In the genomic region with DNA sequence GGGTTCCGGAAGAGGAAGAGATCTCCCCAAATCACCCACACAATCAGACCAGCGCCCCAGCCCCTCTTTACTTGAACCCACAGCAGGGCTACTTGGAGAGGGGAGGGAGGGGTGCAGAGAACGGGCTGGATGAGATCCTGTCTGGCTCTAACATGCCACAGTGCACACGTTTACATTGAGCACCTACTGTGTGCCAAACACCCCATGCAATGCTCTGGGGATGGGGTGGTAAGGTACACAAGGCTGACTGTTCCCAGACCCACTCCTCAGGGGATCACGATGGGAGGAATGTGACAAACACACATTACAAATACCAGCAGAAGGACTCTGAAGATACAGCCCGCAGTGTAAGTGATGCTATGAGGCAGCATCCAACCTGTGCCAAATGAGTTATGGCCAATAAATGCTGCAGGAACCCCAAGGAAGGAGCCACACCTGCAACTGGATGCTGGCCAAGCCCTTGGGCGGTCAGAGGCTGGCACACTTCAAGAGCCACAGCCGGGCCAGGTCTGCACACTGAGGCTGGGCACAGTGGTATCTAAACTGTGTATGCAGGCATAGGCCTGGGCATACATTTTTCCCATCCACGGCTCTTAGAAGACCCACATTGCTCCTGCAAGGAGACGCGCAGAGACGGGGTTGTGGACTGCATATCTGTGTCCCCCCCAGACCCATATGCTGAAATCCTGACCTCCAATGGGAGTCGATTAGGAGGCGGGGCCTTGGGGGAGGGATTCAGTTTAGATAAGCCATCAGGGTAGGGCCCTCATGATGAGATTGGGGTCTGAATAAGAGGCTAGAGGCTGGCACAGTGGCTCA, we compare ENCODE assay signal across 12 cellular contexts. TPM values are rescaled to one million over a fixed set of nuclear protein-coding genes. Genes with fewer than 3 reads are reported as not detected.
DNase-seq lines count a peak whose midpoint lies in the region; ATAC-seq and TF ChIP-seq lines count a peak whose summit lies in the region.
"Had no signal": no experiment of that assay in that cellular context is flagged by ENCODE, and none has a peak within 500 bp of the region (broad histone marks: within the 10 kb centered on the region; RNA-seq: fewer than 3 reads in every experiment).

No MANE protein-coding gene starts in this region.

- TF ChIP-seq CTCF in HEK293 (tag by site-specific recombination; IDR thresholded peaks at IDR 0.05): no peak

- H3K27me3 ChIP-seq in CD4-positive, CD25-positive, alpha-beta regulatory T cell (ENCODE audit: control insufficient read depth, insufficient read depth, low read length): no peaks in the 10 kb centered on the region
- H3K27me3 ChIP-seq in mesendoderm (ENCODE audit: insufficient read depth, low read length, poor library complexity): peaks cover 7% of the 10 kb centered on the region
- H3K27me3 ChIP-seq: body of pancreas had no signal

- no peaks in the 10 kb centered on the region for H3K27me3 Mint-ChIP-seq in CD4-positive, CD25-positive, alpha-beta regulatory T cell
- no peaks in the 10 kb centered on the region for H3K27me3 Mint-ChIP-seq in memory B cell

- no peak overlapping the region for H2AK5ac ChIP-seq in mesendoderm (ENCODE audit: low read length)

- no peaks in the 10 kb centered on the region for H3K79me1 ChIP-seq in mesendoderm (ENCODE audit: low read length)

- DNase-seq in CD4-positive, CD25-positive, alpha-beta regulatory T cell: no peak
- DNase-seq in memory B cell (ENCODE audit: low spot score in 2 of 2) (no peak), CD1c-positive myeloid dendritic cell (ENCODE audit: extremely low spot score) (no peak), mesendoderm (no peak)
- DNase-seq: body of pancreas, Caco-2, SHP77 had no signal

- peak overlapping the region; percentile 81 for H3K27ac ChIP-seq in CD4-positive, CD25-positive, alpha-beta regulatory T cell (ENCODE audit: insufficient read depth, low read length, poor library complexity, severe bottlenecking)
- H3K27ac ChIP-seq in HEK293 (ENCODE audit: extremely low read depth, low read depth, low read length) (0 out of 2 replicates have a peak overlapping the region, but pooled peaks have one; percentile 14), angular gyrus (ENCODE audit: low read depth, low read length) (peak overlapping the region; percentile 42), mesendoderm (ENCODE audit: low read depth, low read length) (no peak overlapping the region)
- H3K27ac ChIP-seq: body of pancreas had no signal

- POLR2A ChIA-PET in HEK293 (lab: Yijun Ruan, JAX): no interaction called here

- H4K8ac ChIP-seq in mesendoderm (ENCODE audit: low read depth, low read length): no peak overlapping the region

- H3K4me1 ChIP-seq in CD4-positive, CD25-positive, alpha-beta regulatory T cell (ENCODE audit: control insufficient read depth, insufficient read depth, low read length, poor library complexity, severe bottlenecking): peaks cover 97% of the 10 kb centered on the region
- H3K4me1 ChIP-seq in HEK293 (ENCODE audit: control insufficient read depth, insufficient read depth, low read length) (no peaks in the 10 kb centered on the region), mesendoderm (ENCODE audit: control insufficient read depth, low read depth, low read length) (no peaks in the 10 kb centered on the region)

- no peak overlapping the region for H3K4ac ChIP-seq in mesendoderm (ENCODE audit: low read depth, low read length)

- H3K79me2 ChIP-seq in mesendoderm (ENCODE audit: control insufficient read depth, insufficient read depth, low read length): no peaks in the 10 kb centered on the region

- H3K9ac ChIP-seq in mesendoderm (ENCODE audit: low read length): no peak overlapping the region

- H2BK15ac ChIP-seq in mesendoderm (replicated peaks; ENCODE audit: low read depth): no peak overlapping the region

- peaks cover 0 to 2% (median 0%) of the 10 kb centered on the region in 7 donors for H3K9me3 Mint-ChIP-seq in CD4-positive, CD25-positive, alpha-beta regulatory T cell
- no peaks in the 10 kb centered on the region for H3K9me3 Mint-ChIP-seq in memory B cell

- H3K36me3 Mint-ChIP-seq in CD4-positive, CD25-positive, alpha-beta regulatory T cell: peaks cover 50% of the 10 kb centered on the region
- H3K36me3 Mint-ChIP-seq in memory B cell: peaks cover 8% of the 10 kb centered on the region

- no peak overlapping the region for H4K5ac ChIP-seq in mesendoderm (ENCODE audit: low read length)

- CTCF ChIA-PET in HEK293 (lab: Yijun Ruan, JAX): interaction anchor here (1.6 kb wide), 1 partner anchor 11 kb away, joined by 8 read pairs; no protein-coding TSS in a partner anchor

- no CpG with 5 or more reads among the region's 14 CpGs for WGBS in mesendoderm (ENCODE audit: extremely low coverage, insufficient coverage, low lambda C conversion rate)

- H3K4me3 Mint-ChIP-seq in CD4-positive, CD25-positive, alpha-beta regulatory T cell: peak overlapping the region; percentile 85 to 99 (median 94)
- no peak overlapping the region for H3K4me3 Mint-ChIP-seq in memory B cell

- no peak overlapping the region for H3K4me2 ChIP-seq in mesendoderm (ENCODE audit: low read length)

- no peak for ATAC-seq in CD4-positive, CD25-positive, alpha-beta regulatory T cell (ENCODE audit: low read depth in 2 of 2)
- ATAC-seq in memory B cell (ENCODE audit: low read depth) (no peak), GM21390 (IDR thresholded peaks at IDR 0.05; ENCODE audit: unreplicated experiment) (no peak)
- no peak for ATAC-seq in activated CD4-positive, CD25-positive, alpha-beta regulatory T cell treated with anti-CD3 and anti-CD28 coated beads, Interleukin-2, amount 50 U/mL, for 24 hours
- ATAC-seq: body of pancreas, left lobe of liver had no signal

- no peak overlapping the region for H3K56ac ChIP-seq in mesendoderm (ENCODE audit: low read length)

- peaks cover 16 to 91% (median 72%) of the 10 kb centered on the region in 4 donors for H3K4me1 Mint-ChIP-seq in CD4-positive, CD25-positive, alpha-beta regulatory T cell
- H3K4me1 Mint-ChIP-seq in memory B cell: peaks cover 64% of the 10 kb centered on the region

- H2BK5ac ChIP-seq in mesendoderm (ENCODE audit: low read length): no peak overlapping the region

- no peaks in the 10 kb centered on the region for H3K9me3 ChIP-seq in CD4-positive, CD25-positive, alpha-beta regulatory T cell (ENCODE audit: control insufficient read depth in 2 of 2, low read length in 2 of 2)
- no peaks in the 10 kb centered on the region for H3K9me3 ChIP-seq in HEK293 (ENCODE audit: control insufficient read depth, insufficient read depth, low read depth, low read length)
- H3K9me3 ChIP-seq: body of pancreas, Caco-2 had no signal

- no peak overlapping the region for H2BK120ac ChIP-seq in mesendoderm (ENCODE audit: low read depth, low read length)

- H3K18ac ChIP-seq in mesendoderm (ENCODE audit: low read length): no peak overlapping the region

- H3K23ac ChIP-seq in mesendoderm (ENCODE audit: low read length): no peak overlapping the region

- H3K36me3 ChIP-seq in CD4-positive, CD25-positive, alpha-beta regulatory T cell (ENCODE audit: control insufficient read depth, insufficient read depth, low read length): peaks cover 44% of the 10 kb centered on the region
- H3K36me3 ChIP-seq in HEK293 (ENCODE audit: control insufficient read depth in 2 of 2, insufficient read depth in 1 of 2, low read length in 2 of 2) (no peaks in the 10 kb centered on the region), mesendoderm (ENCODE audit: control insufficient read depth, insufficient read depth, low read length) (no peaks in the 10 kb centered on the region)

- H3K27ac Mint-ChIP-seq in CD4-positive, CD25-positive, alpha-beta regulatory T cell: peak overlapping the region; percentile 93 to 97 (median 93)
- H3K27ac Mint-ChIP-seq in memory B cell: peak overlapping the region; percentile 80

- peak overlapping the region; percentile 16 for H3K4me3 ChIP-seq in CD4-positive, CD25-positive, alpha-beta regulatory T cell (ENCODE audit: low read depth, low read length)
- H3K4me3 ChIP-seq in HEK293 (ENCODE audit: low read depth, low read length) (no peak overlapping the region), mesendoderm (ENCODE audit: low read length) (no peak overlapping the region)
- H3K4me3 ChIP-seq: body of pancreas had no signal

TF ChIP-seq in HEK293, 187 proteins besides CTCF, POLR2A, EP300 and RAD21:
- TF ChIP-seq, protein P1, sequence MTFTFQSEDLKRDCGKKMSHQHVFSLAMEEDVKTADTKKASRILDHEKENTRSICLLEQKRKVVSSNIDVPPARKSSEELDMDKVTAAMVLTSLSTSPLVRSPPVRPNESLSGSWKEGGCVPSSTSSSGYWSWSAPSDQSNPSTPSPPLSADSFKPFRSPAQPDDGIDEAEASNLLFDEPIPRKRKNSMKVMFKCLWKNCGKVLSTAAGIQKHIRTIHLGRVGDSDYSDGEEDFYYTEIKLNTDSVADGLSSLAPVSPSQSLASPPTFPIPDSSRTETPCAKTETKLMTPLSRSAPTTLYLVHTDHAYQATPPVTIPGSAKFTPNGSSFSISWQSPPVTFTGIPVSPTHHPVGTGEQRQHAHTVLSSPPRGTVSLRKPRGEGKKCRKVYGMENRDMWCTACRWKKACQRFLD (tag by site-specific recombination; IDR thresholded peaks at IDR 0.05): no peak
- TF ChIP-seq KLF1 (tag by site-specific recombination; IDR thresholded peaks at IDR 0.05): peak; percentile 64

RNA-seq across cellular contexts. Expression of a gene that starts 6.4 kb away (rescaled TPM):
- total RNA-seq in CD4-positive, CD25-positive, alpha-beta regulatory T cell: 683 TPM
- 100 to 1,000 TPM; 221 to 321 (median 270) TPM for polyA plus RNA-seq in CD4-positive, CD25-positive, alpha-beta regulatory T cell
- polyA plus RNA-seq in mesendoderm (2013, experiment 1 of 2): 1.2 TPM
- 1.1 TPM for polyA plus RNA-seq in mesendoderm (2013, experiment 2 of 2)
